9 cellular contexts compared by ENCODE assay signal in genomic region chr11:20162824-20163777, GRCh38. TPM values are rescaled to one million over a fixed set of nuclear protein-coding genes. Genes with fewer than 3 reads are reported as not detected.
DNase-seq lines count a peak whose midpoint lies in the region; ATAC-seq and TF ChIP-seq lines count a peak whose summit lies in the region.
"Had no signal": no experiment of that assay in that cellular context is flagged by ENCODE, and none has a peak within 500 bp of the region (broad histone marks: within the 10 kb centered on the region; RNA-seq: fewer than 3 reads in every experiment).

No MANE protein-coding gene starts in this region.

- no peak overlapping the region for H4K91ac ChIP-seq in IMR-90 (ENCODE audit: insufficient read depth, low read depth, low read length)

- peaks cover 80% of the 10 kb centered on the region for H3K27me3 ChIP-seq in IMR-90 (ENCODE audit: control insufficient read depth, insufficient read depth, low read length)

- H2AFZ ChIP-seq in IMR-90 (replicated peaks; ENCODE audit: low read length, poor library complexity), result no peak overlapping the region

- no peak overlapping the region for H3K56ac ChIP-seq in IMR-90 (ENCODE audit: extremely low read depth, insufficient read depth, low read length)

- H4K5ac ChIP-seq in IMR-90 (ENCODE audit: low read depth, low read length), result no peak overlapping the region

- H2AK5ac ChIP-seq in IMR-90 (ENCODE audit: low read depth, low read length), result no peak overlapping the region

- H3K27ac ChIP-seq in IMR-90 (ENCODE audit: insufficient read depth, low read length), result no peak overlapping the region
- no peak overlapping the region for H3K27ac ChIP-seq in mesodermal cell (ENCODE audit: low read depth, low read length, severe bottlenecking)

- dilution Hi-C loops in IMR-90 (cut with HindIII; ENCODE audit: low sequenced_read_pairs, unreplicated experiment), result no loop called here

- no peak overlapping the region for H2BK5ac ChIP-seq in IMR-90 (ENCODE audit: low read depth, low read length, poor library complexity, severe bottlenecking)

- no peak overlapping the region for H2BK120ac ChIP-seq in IMR-90 (ENCODE audit: low read depth, low read length)

- H3K79me1 ChIP-seq in IMR-90 (ENCODE audit: low read depth in 1 of 2, low read length in 2 of 2), result no peaks in the 10 kb centered on the region

- TF ChIP-seq RAD21 in IMR-90 (IDR thresholded peaks at IDR 0.05; ENCODE audit: low read length), result no peak

- peaks cover 16% of the 10 kb centered on the region for H3K9me3 ChIP-seq in IMR-90 (ENCODE audit: control insufficient read depth, insufficient read depth, low read length)
- H3K9me3 ChIP-seq in mesodermal cell (ENCODE audit: control insufficient read depth, low read length), result no peaks in the 10 kb centered on the region

- peak overlapping the region; percentile 84; the same call in 1 of the 2 replicates for H3K4me2 ChIP-seq in IMR-90 (ENCODE audit: low read depth, low read length)

- TF ChIP-seq CTCF in AG09309 (IDR thresholded peaks at IDR 0.05; ENCODE audit: control insufficient read depth, insufficient read depth, low read depth, low read length, missing control alignments) (no peak), IMR-90 (conservative IDR thresholded peaks at IDR 0.05; ENCODE audit: low read depth, low read length) (no peak), choroid plexus epithelial cell (conservative IDR thresholded peaks at IDR 0.05; ENCODE audit: low read depth, low read length) (no peak)

- H3K4me3 ChIP-seq in AG09309 (ENCODE audit: control insufficient read depth, low read depth, low read length) (peak overlapping the region; percentile 28), IMR-90 (ENCODE audit: insufficient read depth, low read depth, low read length) (no peak overlapping the region; the same call in 1 of the 2 replicates), choroid plexus epithelial cell (ENCODE audit: low read depth, low read length) (peak overlapping the region; percentile 28), mesodermal cell (ENCODE audit: extremely low read depth, insufficient read depth, low read length, poor library complexity, severe bottlenecking) (peak overlapping the region; percentile 31)

- in situ Hi-C loops in IMR-90 (cut with MboI; ENCODE audit: low sequenced_read_pairs), result no loop called here

- TF ChIP-seq POLR2A in IMR-90 (IDR thresholded peaks at IDR 0.05; ENCODE audit: low read depth, low read length), result no peak

- H3K14ac ChIP-seq in IMR-90 (replicated peaks; ENCODE audit: low read depth, low read length), result no peak overlapping the region

- no peak overlapping the region for H2BK20ac ChIP-seq in IMR-90 (ENCODE audit: low read depth, low read length)

- no peak overlapping the region for H3K9ac ChIP-seq in IMR-90 (ENCODE audit: low read depth, low read length)

- 6% methylated on average over 20 of the region's 61 CpGs; no CpG with 5 or more reads in 1 of the 2 experiments for WGBS in IMR-90 (ENCODE audit: extremely low coverage in 2 of 2, insufficient read length in 1 of 2), 2 experiments
- WGBS in mesodermal cell (ENCODE audit: insufficient coverage in 2 of 2), 2 experiments, result 1% methylated on average over 51 to 53 of the region's 61 CpGs

- H4K20me1 ChIP-seq in IMR-90 (ENCODE audit: insufficient read depth, low read length), result no peaks in the 10 kb centered on the region; the same call in 1 of the 2 replicates

- POLR2A ChIA-PET in IMR-90 (lab: Charles Lee; ENCODE audit: unreplicated experiment), result no interaction called here

- intact Hi-C loops in IMR-90 (cut with micrococcal nuclease), result no loop called here

- H2AK9ac ChIP-seq in IMR-90 (replicated peaks; ENCODE audit: low read depth, low read length, poor library complexity), result peak overlapping the region; percentile 9

- H3K36me3 ChIP-seq in IMR-90 (ENCODE audit: control insufficient read depth, insufficient read depth, low read length) (no peaks in the 10 kb centered on the region), mesodermal cell (ENCODE audit: control insufficient read depth, insufficient read depth, low read length) (no peaks in the 10 kb centered on the region)

- no peak overlapping the region for H3K4ac ChIP-seq in IMR-90 (ENCODE audit: low read depth, low read length)

- H4K8ac ChIP-seq in IMR-90 (ENCODE audit: low read depth in 2 of 2, low read length in 2 of 2), result no peak overlapping the region

- BruUV-seq in IMR-90 (replicated peaks; lab: Mats Ljungman, UMichigan), result no TSS peak

- H3K18ac ChIP-seq in IMR-90 (ENCODE audit: low read depth, low read length), result no peak overlapping the region

- H3K9me1 ChIP-seq in IMR-90 (ENCODE audit: insufficient read depth, low read length), result no peaks in the 10 kb centered on the region

- H3K23ac ChIP-seq in IMR-90 (ENCODE audit: low read depth, low read length), result no peak overlapping the region

- no peak overlapping the region for H2BK15ac ChIP-seq in IMR-90 (ENCODE audit: low read depth, low read length)

- CTCF ChIA-PET in IMR-90 (lab: Yijun Ruan, JAX), result no interaction called here

- DNase-seq in AG09309 (ENCODE audit: low read depth) (no peak), IMR-90 (peak; percentile 18), choroid plexus epithelial cell (ENCODE audit: low read depth) (peak; percentile 33), epidermal melanocyte (ENCODE audit: insufficient read length, low spot score) (no peak)

- H3K4me1 ChIP-seq in IMR-90 (ENCODE audit: control insufficient read depth, insufficient read depth, low read length), result no peaks in the 10 kb centered on the region
- H3K4me1 ChIP-seq in mesodermal cell (ENCODE audit: control insufficient read depth, insufficient read depth, low read length, poor library complexity, severe bottlenecking), result peaks cover 17% of the 10 kb centered on the region

- ATAC-seq in IMR-90 (ENCODE audit: low read depth), result peak; percentile 76
- ATAC-seq in HG02970 (IDR thresholded peaks at IDR 0.05; ENCODE audit: low FRiP score, unreplicated experiment), result no peak
- no peak for ATAC-seq in HG03439 (IDR thresholded peaks at IDR 0.05; ENCODE audit: unreplicated experiment)
- ATAC-seq in HG03045 (IDR thresholded peaks at IDR 0.05; ENCODE audit: unreplicated experiment), result no peak

TF ChIP-seq in IMR-90, 13 proteins besides CTCF, POLR2A, EP300 and RAD21:
- no peak for TF ChIP-seq ELK1 (IDR thresholded peaks at IDR 0.05; ENCODE audit: borderline replicate concordance, low read depth, low read length)
- no peak for TF ChIP-seq BHLHE40 (IDR thresholded peaks at IDR 0.05; ENCODE audit: low read depth, low read length)
- TF ChIP-seq MXI1 (IDR thresholded peaks at IDR 0.05; ENCODE audit: borderline replicate concordance, low read depth, low read length), result no peak
- TF ChIP-seq RCOR1 (IDR thresholded peaks at IDR 0.05; ENCODE audit: insufficient replicate concordance, low read length), result no peak
- TF ChIP-seq MAFK (IDR thresholded peaks at IDR 0.05; ENCODE audit: low read depth, low read length), result no peak
- TF ChIP-seq CHD1 (IDR thresholded peaks at IDR 0.05; ENCODE audit: low read depth, low read length), result no peak
- no peak for TF ChIP-seq NFE2L2 (IDR thresholded peaks at IDR 0.05; ENCODE audit: low read depth, low read length)
- TF ChIP-seq FOS (IDR thresholded peaks at IDR 0.05; ENCODE audit: low read depth, low read length), result no peak
- no peak for TF ChIP-seq RFX5 (IDR thresholded peaks at IDR 0.05; ENCODE audit: low read depth, low read length)
- TF ChIP-seq CEBPB (IDR thresholded peaks at IDR 0.05; ENCODE audit: low read depth, low read length), result no peak
- TF ChIP-seq MAZ (IDR thresholded peaks at IDR 0.05; ENCODE audit: borderline replicate concordance, low read depth, low read length), result no peak

RNA-seq across cellular contexts. Expression of gene DBX1, which starts 2.8 kb away (rescaled TPM):
- not detected in 2 replicates for total RNA-seq in IMR-90 (2012; rRNA removed)
- not detected in 2 replicates for polyA plus RNA-seq in IMR-90 (2012; rRNA removed)
- polyA plus RNA-seq in IMR-90 (2012; cell fraction: cytosol; rRNA removed), result not detected in 2 replicates
- not detected in 2 replicates for polyA plus RNA-seq in IMR-90 (2012; cell fraction: nucleus; rRNA removed; ENCODE audit: low replicate concordance)
- not detected for polyA plus RNA-seq in mesodermal cell (2013, experiment 1 of 2)
- polyA plus RNA-seq in mesodermal cell (2013, experiment 2 of 2), result not detected
- polyA plus RNA-seq: esophagus had no signal

Comparison
In these comparisons a context has a peak if more than half of its experiments do, and no peak if none do; other contexts are left out.
1. DNase-seq: peak in IMR-90 (single experiment) and choroid plexus epithelial cell (single experiment); none in AG09309 (single experiment) and epidermal melanocyte (single experiment).